Comparison of ENCODE assay signal across 1 cellular context in genomic region chr6:32761084-32761483, GRCh38.
TF ChIP-seq lines count a peak whose summit lies in the region.

No MANE protein-coding gene starts in this region.

TF ChIP-seq in SK-N-SH, 30 proteins besides CTCF, POLR2A, EP300 and RAD21:
- TF ChIP-seq SMC3 (IDR thresholded peaks at IDR 0.05; ENCODE audit: low read depth, low read length): no peak
TF ChIP-seq in SK-N-SH: peak in this region for 0.
